11 cellular contexts compared by ENCODE assay signal in the genomic region with DNA sequence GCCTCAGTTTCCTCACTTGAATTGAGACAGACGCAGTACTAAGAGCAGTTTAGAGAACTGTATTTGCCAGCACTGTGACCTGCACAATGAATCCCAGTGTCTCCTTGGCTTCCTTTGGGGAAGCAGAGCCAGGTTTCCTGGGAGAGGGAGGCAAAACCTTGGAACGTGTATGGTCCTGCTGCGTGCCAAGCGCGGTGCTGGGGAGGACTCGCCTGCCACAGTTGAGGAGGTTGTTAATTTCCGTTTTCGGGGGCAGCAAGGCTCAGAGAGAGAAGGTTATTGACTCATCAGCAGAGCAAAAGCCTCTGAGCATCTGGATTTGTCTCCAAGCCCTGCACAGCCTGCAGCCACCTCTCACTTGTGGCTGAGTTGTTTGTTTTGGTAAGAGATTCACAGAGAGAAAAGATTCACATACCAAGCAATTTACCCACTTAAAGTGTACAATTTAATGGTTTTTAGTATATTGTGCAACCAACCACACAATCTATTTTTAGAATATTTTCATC. TPM values are rescaled to one million over a fixed set of nuclear protein-coding genes. Genes with fewer than 3 reads are reported as not detected.
DNase-seq lines count a peak whose midpoint lies in the region; ATAC-seq and TF ChIP-seq lines count a peak whose summit lies in the region.
"Had no signal": no experiment of that assay in that cellular context is flagged by ENCODE, and none has a peak within 500 bp of the region (broad histone marks: within the 10 kb centered on the region; RNA-seq: fewer than 3 reads in every experiment).

No MANE protein-coding gene starts in this region.

- H3K27me3 ChIP-seq in AG04450 (ENCODE audit: control insufficient read depth, insufficient read depth, low read length) (peaks cover 2% of the 10 kb centered on the region), brain microvascular endothelial cell (replicated peaks) (no peaks in the 10 kb centered on the region)

- H3K9me3 Mint-ChIP-seq in endothelial cell (ENCODE audit: unreplicated experiment), result no peaks in the 10 kb centered on the region
- H3K9me3 Mint-ChIP-seq in activated CD8-positive, alpha-beta memory T cell treated with anti-CD3 and anti-CD28 coated beads, Interleukin-2, amount 10 ng/mL, durations not matched to agents 7 days and 5 days (ENCODE audit: low read depth), result no peaks in the 10 kb centered on the region
- H3K9me3 Mint-ChIP-seq: T-helper 2 cell treated with Interferon-gamma antibody and Interleukin-4, amounts not matched to agents 5 μg/mL and 100 μg/mL, for 36 hours had no signal

- no peaks in the 10 kb centered on the region for H3K36me3 Mint-ChIP-seq in endothelial cell (ENCODE audit: low read depth, unreplicated experiment)
- H3K36me3 Mint-ChIP-seq in activated CD8-positive, alpha-beta memory T cell treated with anti-CD3 and anti-CD28 coated beads, Interleukin-2, amount 10 ng/mL, durations not matched to agents 7 days and 5 days, result no peaks in the 10 kb centered on the region
- H3K36me3 Mint-ChIP-seq: activated naive CD8-positive, alpha-beta T cell had no signal

- no peak for TF ChIP-seq CTCF in AG04450 (IDR thresholded peaks at IDR 0.05; ENCODE audit: low read depth, low read length)
- no peak for TF ChIP-seq CTCF in brain microvascular endothelial cell (IDR thresholded peaks at IDR 0.05; ENCODE audit: low read depth, low read length, missing control alignments)
- no peak for TF ChIP-seq CTCF in endothelial cell (IDR thresholded peaks at IDR 0.05; ENCODE audit: unreplicated experiment)

- H3K27me3 Mint-ChIP-seq in endothelial cell (ENCODE audit: unreplicated experiment), result peaks cover 6% of the 10 kb centered on the region
- H3K27me3 Mint-ChIP-seq in activated CD8-positive, alpha-beta memory T cell treated with anti-CD3 and anti-CD28 coated beads, Interleukin-2, amount 10 ng/mL, durations not matched to agents 7 days and 5 days, result peaks cover 47% of the 10 kb centered on the region

- H3K36me3 ChIP-seq in brain microvascular endothelial cell (replicated peaks), result no peaks in the 10 kb centered on the region

- no peak overlapping the region for H3K4me3 ChIP-seq in AG04450 (ENCODE audit: low read depth, low read length)
- no peak overlapping the region for H3K4me3 ChIP-seq in brain microvascular endothelial cell (ENCODE audit: low read depth, low read length)

- no peaks in the 10 kb centered on the region for H3K4me1 Mint-ChIP-seq in endothelial cell (ENCODE audit: unreplicated experiment)
- H3K4me1 Mint-ChIP-seq in activated CD8-positive, alpha-beta memory T cell treated with anti-CD3 and anti-CD28 coated beads, Interleukin-2, amount 10 ng/mL, durations not matched to agents 7 days and 5 days, result peaks cover 2% of the 10 kb centered on the region

- CTCF ChIA-PET in AG04450 (lab: Charles Lee), result interaction anchor here (1.0 kb wide), 1 partner anchor 20 kb away, joined by 3 read pairs; no protein-coding TSS in a partner anchor
- CTCF ChIA-PET in activated CD8-positive, alpha-beta memory T cell treated with anti-CD3 and anti-CD28 coated beads, Interleukin-2, amount 10 ng/mL, durations not matched to agents 7 days and 5 days (lab: Charles Lee), result no interaction called here

- no peak for ATAC-seq in activated CD8-positive, alpha-beta memory T cell treated with anti-CD3 and anti-CD28 coated beads, Interleukin-2, amount 10 ng/mL, durations not matched to agents 7 days and 5 days
- ATAC-seq in HG03520 (IDR thresholded peaks at IDR 0.05; ENCODE audit: unreplicated experiment), result no peak

- H3K27ac ChIP-seq in AG04450 (ENCODE audit: low read depth, low read length), result peak overlapping the region; percentile 85
- peak overlapping the region; percentile 85 for H3K27ac ChIP-seq in brain microvascular endothelial cell

- in situ Hi-C loops in brain microvascular endothelial cell (cut with HindIII; ENCODE audit: low pct_ligation_motif_present, low sequenced_read_pairs), result no loop called here

- DNase-seq in AG04450 (ENCODE audit: low read depth, low spot score), result peak; percentile 93
- peak; percentile 91 for DNase-seq in LHCN-M2 (ENCODE audit: low read depth)
- peak; percentile 94 for DNase-seq in brain microvascular endothelial cell
- peak; percentile 75 for DNase-seq in medulla oblongata (ENCODE audit: extremely low spot score)
- no peak for DNase-seq in endothelial cell (ENCODE audit: low spot score)
- DNase-seq in activated CD8-positive, alpha-beta memory T cell treated with anti-CD3 and anti-CD28 coated beads, Interleukin-2, amount 10 ng/mL, durations not matched to agents 7 days and 5 days, result no peak
- DNase-seq in activated CD4-positive, CD25-positive, alpha-beta regulatory T cell treated with anti-CD3 and anti-CD28 coated beads, Interleukin-2, amount 50 U/mL, for 72 hours, result no peak
- DNase-seq: stimulated activated CD4-positive, alpha-beta T cell treated with anti-CD3 and anti-CD28 coated beads, Interleukin-15, amount 100 ng/mL, for 24 hours had no signal

- no peaks in the 10 kb centered on the region for H3K9me3 ChIP-seq in AG04450 (ENCODE audit: control insufficient read depth, insufficient read depth, low read length)

- POLR2A ChIA-PET in AG04450 (lab: Yijun Ruan, JAX), result no interaction called here

- no peak overlapping the region for H3K27ac Mint-ChIP-seq in endothelial cell (ENCODE audit: unreplicated experiment)
- no peak overlapping the region for H3K27ac Mint-ChIP-seq in activated CD8-positive, alpha-beta memory T cell treated with anti-CD3 and anti-CD28 coated beads, Interleukin-2, amount 10 ng/mL, durations not matched to agents 7 days and 5 days
- H3K27ac Mint-ChIP-seq: activated naive CD8-positive, alpha-beta T cell; T-helper 2 cell treated with Interferon-gamma antibody and Interleukin-4, amounts not matched to agents 5 μg/mL and 100 μg/mL, for 36 hours had no signal

- H3K4me3 Mint-ChIP-seq in endothelial cell (ENCODE audit: unreplicated experiment), result no peak overlapping the region
- H3K4me3 Mint-ChIP-seq in activated CD8-positive, alpha-beta memory T cell treated with anti-CD3 and anti-CD28 coated beads, Interleukin-2, amount 10 ng/mL, durations not matched to agents 7 days and 5 days, result no peak overlapping the region
- H3K4me3 Mint-ChIP-seq: activated naive CD8-positive, alpha-beta T cell; T-helper 2 cell treated with Interferon-gamma antibody and Interleukin-4, amounts not matched to agents 5 μg/mL and 100 μg/mL, for 36 hours had no signal

RNA-seq across cellular contexts. Expression of a gene that starts 10.8 kb away (rescaled TPM):
- polyA plus RNA-seq in AG04450 (2011; rRNA removed), result 0.30 and 0.41 TPM in 2 replicates
- 0.09 and 0.46 TPM in 2 replicates for polyA minus RNA-seq in AG04450 (2011; rRNA and poly(A)+ RNA removed)
- total RNA-seq in LHCN-M2 (2014; rRNA removed) (not detected in 2 replicates), endothelial cell (ENCODE audit: unreplicated experiment) (0.82 TPM)
- polyA plus RNA-seq in LHCN-M2 (2012), result 0.26 TPM
- total RNA-seq in activated CD8-positive, alpha-beta memory T cell treated with anti-CD3 and anti-CD28 coated beads, Interleukin-2, amount 10 ng/mL, durations not matched to agents 7 days and 5 days, result not detected

RNA-seq across cellular contexts. Expression of a gene that starts 22.9 kb away (rescaled TPM):
- 12.9 and 16.9 TPM in 2 replicates for polyA plus RNA-seq in AG04450 (2011; rRNA removed)
- polyA minus RNA-seq in AG04450 (2011; rRNA and poly(A)+ RNA removed), result 9.0 and 10.3 TPM in 2 replicates
- total RNA-seq in LHCN-M2 (2014; rRNA removed) (0.57 and 1.0 TPM in 2 replicates), endothelial cell (ENCODE audit: unreplicated experiment) (10.5 TPM)
- 6.1 TPM for polyA plus RNA-seq in LHCN-M2 (2012)
- total RNA-seq in activated CD8-positive, alpha-beta memory T cell treated with anti-CD3 and anti-CD28 coated beads, Interleukin-2, amount 10 ng/mL, durations not matched to agents 7 days and 5 days, result under 1 TPM; 0.52 to 0.79 TPM

RNA-seq across cellular contexts. Expression of a gene that starts 58.6 kb away (rescaled TPM):
- not detected in 2 replicates for polyA plus RNA-seq in AG04450 (2011; rRNA removed)
- polyA minus RNA-seq in AG04450 (2011; rRNA and poly(A)+ RNA removed), result not detected in 2 replicates
- total RNA-seq in LHCN-M2 (2014; rRNA removed) (not detected in 2 replicates), endothelial cell (ENCODE audit: unreplicated experiment) (not detected)
- not detected for polyA plus RNA-seq in LHCN-M2 (2012)
- total RNA-seq in activated CD8-positive, alpha-beta memory T cell treated with anti-CD3 and anti-CD28 coated beads, Interleukin-2, amount 10 ng/mL, durations not matched to agents 7 days and 5 days, result not detected

Comparison
In these comparisons a context has a peak if more than half of its experiments do, and no peak if none do; other contexts are left out.
1. DNase-seq: peak in AG04450 (single experiment), LHCN-M2 (single experiment), brain microvascular endothelial cell (single experiment) and medulla oblongata (single experiment); none in endothelial cell (single experiment), activated CD8-positive, alpha-beta memory T cell treated with anti-CD3 and anti-CD28 coated beads, Interleukin-2, amount 10 ng/mL, durations not matched to agents 7 days and 5 days (single experiment) and activated CD4-positive, CD25-positive, alpha-beta regulatory T cell treated with anti-CD3 and anti-CD28 coated beads, Interleukin-2, amount 50 U/mL, for 72 hours (single experiment).